In the genomic region with DNA sequence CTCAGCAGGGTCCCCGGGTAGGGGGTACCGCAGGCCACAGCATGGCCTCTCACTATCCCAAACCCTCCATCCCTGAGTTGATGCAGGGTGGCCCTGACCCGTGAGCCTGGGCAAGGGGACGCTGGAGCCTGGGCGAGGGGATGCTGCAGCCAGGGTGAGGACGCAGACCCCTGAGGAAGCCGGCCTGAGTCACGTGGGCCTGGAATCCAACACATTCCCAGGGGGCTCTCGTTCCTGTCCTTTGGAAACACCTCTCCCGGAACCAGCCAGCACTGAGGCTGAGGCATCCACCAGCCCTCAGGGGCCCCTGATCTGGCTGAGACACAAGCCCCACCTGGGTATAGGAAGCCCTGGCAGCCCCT, we compare ENCODE assay signal across 19 cellular contexts.
A peak's percentile ranks its signal among the peaks of the same experiment; 100 is the strongest.
DNase-seq lines count a peak whose midpoint lies in the region; ATAC-seq and TF ChIP-seq lines count a peak whose summit lies in the region.
"Had no signal": no experiment of that assay in that cellular context is flagged by ENCODE, and none has a peak within 500 bp of the region (broad histone marks: within the 10 kb centered on the region; RNA-seq: fewer than 3 reads in every experiment).

No MANE protein-coding gene starts in this region.

- CTCF ChIA-PET in activated CD8-positive, alpha-beta T cell treated with anti-CD3 and anti-CD28 coated beads, Interleukin-2, amount 10 ng/mL, durations not matched to agents 7 days and 5 days (lab: Charles Lee): no interaction called here

- peaks cover under 1% of the 10 kb centered on the region for H3K36me3 Mint-ChIP-seq in activated naive CD4-positive, alpha-beta T cell treated with anti-CD3 and anti-CD28 coated beads, Interleukin-2, amount 50 U/mL, for 24 hours
- H3K36me3 Mint-ChIP-seq in T-helper 17 cell (ENCODE audit: low read depth) (no peaks in the 10 kb centered on the region), type B pancreatic cell (peaks cover 1% of the 10 kb centered on the region)
- no peaks in the 10 kb centered on the region for H3K36me3 Mint-ChIP-seq in activated CD8-positive, alpha-beta T cell treated with anti-CD3 and anti-CD28 coated beads, Interleukin-2, amount 10 ng/mL, durations not matched to agents 7 days and 5 days (ENCODE audit: low read depth)

- H3K4me3 Mint-ChIP-seq in activated naive CD4-positive, alpha-beta T cell treated with anti-CD3 and anti-CD28 coated beads, Interleukin-2, amount 50 U/mL, for 24 hours: peak overlapping the region; percentile 77
- H3K4me3 Mint-ChIP-seq in T-helper 17 cell (peak overlapping the region; percentile 85), type B pancreatic cell (no peak overlapping the region)
- H3K4me3 Mint-ChIP-seq in activated CD8-positive, alpha-beta T cell treated with anti-CD3 and anti-CD28 coated beads, Interleukin-2, amount 10 ng/mL, durations not matched to agents 7 days and 5 days: no peak overlapping the region

- H3K9me3 Mint-ChIP-seq in activated naive CD4-positive, alpha-beta T cell treated with anti-CD3 and anti-CD28 coated beads, Interleukin-2, amount 50 U/mL, for 24 hours: peaks cover 2% of the 10 kb centered on the region
- H3K9me3 Mint-ChIP-seq in type B pancreatic cell: peaks cover 2% of the 10 kb centered on the region
- H3K9me3 Mint-ChIP-seq in activated CD8-positive, alpha-beta T cell treated with anti-CD3 and anti-CD28 coated beads, Interleukin-2, amount 10 ng/mL, durations not matched to agents 7 days and 5 days (ENCODE audit: insufficient read depth): peaks cover under 1% of the 10 kb centered on the region

- H3K9me3 ChIP-seq in T-helper 17 cell (ENCODE audit: control insufficient read depth, low read length, poor library complexity, severe bottlenecking): peaks cover 2% of the 10 kb centered on the region

- ATAC-seq in T-helper 17 cell: no peak
- ATAC-seq in activated CD8-positive, alpha-beta T cell treated with anti-CD3 and anti-CD28 coated beads, Interleukin-2, amount 10 ng/mL, durations not matched to agents 7 days and 5 days: no peak
- ATAC-seq: HCT116, HepG2 had no signal

- DNase-seq in activated naive CD4-positive, alpha-beta T cell treated with anti-CD3 and anti-CD28 coated beads, Interleukin-2, amount 50 U/mL, for 16 hours: no peak
- DNase-seq in T-helper 17 cell (no peak), mesenteric fat pad (ENCODE audit: low spot score) (peak; percentile 84), type B pancreatic cell (ENCODE audit: extremely low spot score, unreplicated experiment) (peak; percentile 64), HCEC 1CT (no peak), GM20000 (ENCODE audit: low spot score) (no peak)
- DNase-seq in activated CD8-positive, alpha-beta T cell treated with anti-CD3 and anti-CD28 coated beads, Interleukin-2, amount 10 ng/mL, durations not matched to agents 7 days and 5 days: no peak
- DNase-seq: ACHN; activated CD4-positive, alpha-beta T cell treated with anti-CD3 and anti-CD28 coated beads for 4 hours; C1 segment of cervical spinal cord; caudate nucleus; dermis blood vessel endothelial cell; NCI-H2171; NCI-H510A treated with DMSO at 0.1 percent for 48 hours; SJCRH30; T-helper 2 cell had no signal

- peaks cover 7% of the 10 kb centered on the region for H3K4me1 Mint-ChIP-seq in activated naive CD4-positive, alpha-beta T cell treated with anti-CD3 and anti-CD28 coated beads, Interleukin-2, amount 50 U/mL, for 24 hours
- peaks cover 5% of the 10 kb centered on the region for H3K4me1 Mint-ChIP-seq in T-helper 17 cell
- peaks cover 6% of the 10 kb centered on the region for H3K4me1 Mint-ChIP-seq in type B pancreatic cell (ENCODE audit: unreplicated experiment)
- peaks cover 8% of the 10 kb centered on the region for H3K4me1 Mint-ChIP-seq in activated CD8-positive, alpha-beta T cell treated with anti-CD3 and anti-CD28 coated beads, Interleukin-2, amount 10 ng/mL, durations not matched to agents 7 days and 5 days (ENCODE audit: low read depth)

- H3K27me3 Mint-ChIP-seq in activated naive CD4-positive, alpha-beta T cell treated with anti-CD3 and anti-CD28 coated beads, Interleukin-2, amount 50 U/mL, for 24 hours: peaks cover 2% of the 10 kb centered on the region
- H3K27me3 Mint-ChIP-seq in T-helper 17 cell (peaks cover 35% of the 10 kb centered on the region), type B pancreatic cell (peaks cover 6% of the 10 kb centered on the region)
- H3K27me3 Mint-ChIP-seq in activated CD8-positive, alpha-beta T cell treated with anti-CD3 and anti-CD28 coated beads, Interleukin-2, amount 10 ng/mL, durations not matched to agents 7 days and 5 days (ENCODE audit: low read depth): peaks cover 4% of the 10 kb centered on the region

- POLR2A ChIA-PET in activated CD8-positive, alpha-beta T cell treated with anti-CD3 and anti-CD28 coated beads, Interleukin-2, amount 10 ng/mL, durations not matched to agents 7 days and 5 days (lab: Charles Lee): no interaction called here

- no peak overlapping the region for H3K27ac Mint-ChIP-seq in activated naive CD4-positive, alpha-beta T cell treated with anti-CD3 and anti-CD28 coated beads, Interleukin-2, amount 50 U/mL, for 24 hours
- no peak overlapping the region for H3K27ac Mint-ChIP-seq in T-helper 17 cell
- H3K27ac Mint-ChIP-seq in type B pancreatic cell: no peak overlapping the region
- H3K27ac Mint-ChIP-seq in activated CD8-positive, alpha-beta T cell treated with anti-CD3 and anti-CD28 coated beads, Interleukin-2, amount 10 ng/mL, durations not matched to agents 7 days and 5 days: no peak overlapping the region

- no peak for TF ChIP-seq CTCF in type B pancreatic cell (conservative IDR thresholded peaks at IDR 0.05)
- no peak for TF ChIP-seq CTCF in GM20000 (IDR thresholded peaks at IDR 0.05; ENCODE audit: extremely low read depth, missing control alignments)

Comparison
In these comparisons a context has a peak if more than half of its experiments do, and no peak if none do; other contexts are left out.
1. H3K4me3 Mint-ChIP-seq: peak in activated naive CD4-positive, alpha-beta T cell treated with anti-CD3 and anti-CD28 coated beads, Interleukin-2, amount 50 U/mL, for 24 hours (single experiment) and T-helper 17 cell (single experiment); none in type B pancreatic cell (single experiment) and activated CD8-positive, alpha-beta T cell treated with anti-CD3 and anti-CD28 coated beads, Interleukin-2, amount 10 ng/mL, durations not matched to agents 7 days and 5 days (single experiment).
2. DNase-seq: peak in mesenteric fat pad (single experiment) and type B pancreatic cell (single experiment); none in activated naive CD4-positive, alpha-beta T cell treated with anti-CD3 and anti-CD28 coated beads, Interleukin-2, amount 50 U/mL, for 16 hours (single experiment), T-helper 17 cell (0 of 3), activated CD8-positive, alpha-beta T cell treated with anti-CD3 and anti-CD28 coated beads, Interleukin-2, amount 10 ng/mL, durations not matched to agents 7 days and 5 days (single experiment), HCEC 1CT (single experiment) and GM20000 (single experiment).